Comparison of ENCODE assay signal across 8 cellular contexts in genomic region chr6:105137388-105137787, GRCh38. TPM values are rescaled to one million over a fixed set of nuclear protein-coding genes. Genes with fewer than 3 reads are reported as not detected.
DNase-seq lines count a peak whose midpoint lies in the region; ATAC-seq and TF ChIP-seq lines count a peak whose summit lies in the region.

No MANE protein-coding gene starts in this region.

- peaks cover 80% of the 10 kb centered on the region for H3K27me3 Mint-ChIP-seq in activated naive CD8-positive, alpha-beta T cell treated with anti-CD3 and anti-CD28 coated beads, Interleukin-2, amount 10 ng/mL, durations not matched to agents 7 days and 5 days

- no peaks in the 10 kb centered on the region for H3F3A ChIP-seq in SK-N-SH (replicated peaks; ENCODE audit: insufficient read depth)

- no peak for TF ChIP-seq RAD21 in SK-N-SH (IDR thresholded peaks at IDR 0.05; ENCODE audit: low read length)

- peaks cover 0 to 4% of the 10 kb centered on the region in 2 experiments for H3K36me3 ChIP-seq in SK-N-SH (replicated peaks in 1 of 2; ENCODE audit: control insufficient read depth in 1 of 2, insufficient read depth in 2 of 2, low read length in 1 of 2)

- H3K36me3 Mint-ChIP-seq in activated naive CD8-positive, alpha-beta T cell treated with anti-CD3 and anti-CD28 coated beads, Interleukin-2, amount 10 ng/mL, durations not matched to agents 7 days and 5 days: no peaks in the 10 kb centered on the region
- no peaks in the 10 kb centered on the region for H3K36me3 Mint-ChIP-seq in stimulated activated effector memory CD8-positive, alpha-beta T cell treated with anti-CD3 and anti-CD28 coated beads, Interleukin-12 subunit alpha, Interleukin-12 subunit beta, amount 100 ng/mL, for 72 hours

- H3K9me3 ChIP-seq in SK-N-SH: no peaks in the 10 kb centered on the region
- no peaks in the 10 kb centered on the region for H3K9me3 ChIP-seq in iPS-18c (ENCODE audit: control insufficient read depth, insufficient read depth, low read length)

- H3K27me3 ChIP-seq in SK-N-SH (ENCODE audit: insufficient read depth): no peaks in the 10 kb centered on the region

- CTCF ChIA-PET in SK-N-SH (lab: Yijun Ruan, JAX): interaction anchor here (1.2 to 2.0 kb wide), 8 partner anchors 10 to 226 kb away, joined by 3 to 10 read pairs (median 6); no protein-coding TSS in a partner anchor

- no peak overlapping the region for H3K27ac Mint-ChIP-seq in activated naive CD8-positive, alpha-beta T cell treated with anti-CD3 and anti-CD28 coated beads, Interleukin-2, amount 10 ng/mL, durations not matched to agents 7 days and 5 days
- H3K27ac Mint-ChIP-seq in stimulated activated effector memory CD8-positive, alpha-beta T cell treated with anti-CD3 and anti-CD28 coated beads, Interleukin-12 subunit alpha, Interleukin-12 subunit beta, amount 100 ng/mL, for 72 hours: no peak overlapping the region

- peaks cover 28% of the 10 kb centered on the region for H3K79me2 ChIP-seq in SK-N-SH (ENCODE audit: insufficient read depth)

- TF ChIP-seq EP300 in SK-N-SH (IDR thresholded peaks at IDR 0.05; ENCODE audit: borderline replicate concordance in 1 of 2, low read depth in 1 of 2, low read length in 1 of 2): no peak

- H3K9me2 ChIP-seq in SK-N-SH: no peaks in the 10 kb centered on the region

- peaks cover 5% of the 10 kb centered on the region for H3K4me1 Mint-ChIP-seq in activated naive CD8-positive, alpha-beta T cell treated with anti-CD3 and anti-CD28 coated beads, Interleukin-2, amount 10 ng/mL, durations not matched to agents 7 days and 5 days
- peaks cover 6% of the 10 kb centered on the region for H3K4me1 Mint-ChIP-seq in stimulated activated effector memory CD8-positive, alpha-beta T cell treated with anti-CD3 and anti-CD28 coated beads, Interleukin-12 subunit alpha, Interleukin-12 subunit beta, amount 100 ng/mL, for 72 hours

- H3K9ac ChIP-seq in SK-N-SH: peak overlapping the region; percentile 75; the same call in 1 of the 2 replicates

- peak overlapping the region; percentile 92 for H3K4me2 ChIP-seq in SK-N-SH

- H4K20me1 ChIP-seq in SK-N-SH (ENCODE audit: insufficient read depth): no peaks in the 10 kb centered on the region

- H3K4me1 ChIP-seq in SK-N-SH (ENCODE audit: control insufficient read depth in 1 of 2, insufficient read depth in 2 of 2, low read depth in 1 of 2, low read length in 1 of 2): peaks cover 0 to 8% of the 10 kb centered on the region in 2 experiments; a peak in 2 of 4 replicates

- H3K9me3 Mint-ChIP-seq in activated naive CD8-positive, alpha-beta T cell treated with anti-CD3 and anti-CD28 coated beads, Interleukin-2, amount 10 ng/mL, durations not matched to agents 7 days and 5 days: no peaks in the 10 kb centered on the region
- H3K9me3 Mint-ChIP-seq in stimulated activated effector memory CD8-positive, alpha-beta T cell treated with anti-CD3 and anti-CD28 coated beads, Interleukin-12 subunit alpha, Interleukin-12 subunit beta, amount 100 ng/mL, for 72 hours: no peaks in the 10 kb centered on the region

- H3K27ac ChIP-seq in SK-N-SH (ENCODE audit: low read depth in 2 of 2, low read length in 1 of 2): peak overlapping the region; percentile 42 to 82; a peak in 2 of 4 replicates

- 10% methylated on average over 27 of the region's 32 CpGs for WGBS in SK-N-SH (ENCODE audit: low lambda C conversion rate)

- DNase-seq in SK-N-SH: peak; percentile 61
- no peak for DNase-seq in activated naive CD8-positive, alpha-beta T cell treated with anti-CD3 and anti-CD28 coated beads, Interleukin-2, amount 10 ng/mL, durations not matched to agents 7 days and 5 days
- DNase-seq in stimulated activated effector memory CD8-positive, alpha-beta T cell treated with anti-CD3 and anti-CD28 coated beads, Interleukin-12 subunit alpha, Interleukin-12 subunit beta, amount 100 ng/mL, for 72 hours (ENCODE audit: low spot score in 2 of 2): no peak
- no peak for DNase-seq in activated CD8-positive, alpha-beta memory T cell treated with anti-CD3 and anti-CD28 coated beads for 24 hours
- no peak for DNase-seq in erythroblast (lab: John Stamatoyannopoulos, UW)

- POLR2A ChIA-PET in SK-N-SH (lab: Yijun Ruan, JAX): no interaction called here
- POLR2A ChIA-PET in activated naive CD8-positive, alpha-beta T cell treated with anti-CD3 and anti-CD28 coated beads, Interleukin-2, amount 10 ng/mL, durations not matched to agents 7 days and 5 days (lab: Charles Lee): no interaction called here

- peak overlapping the region; percentile 98 for H2AFZ ChIP-seq in SK-N-SH (ENCODE audit: low read depth)

- H3K4me3 ChIP-seq in SK-N-SH (ENCODE audit: low read depth in 2 of 2, low read length in 1 of 2) (peak overlapping the region; percentile 85 to 90), iPS-18c (ENCODE audit: insufficient read depth, low read depth, low read length) (peak overlapping the region; percentile 62)

- TF ChIP-seq CTCF in SK-N-SH (IDR thresholded peaks at IDR 0.05): no peak

- no peak for ATAC-seq in SK-N-SH treated with all-trans-retinoic acid at 6 μM for 48 hours
- ATAC-seq in activated naive CD8-positive, alpha-beta T cell treated with anti-CD3 and anti-CD28 coated beads, Interleukin-2, amount 10 ng/mL, durations not matched to agents 7 days and 5 days (ENCODE audit: low read depth): no peak
- ATAC-seq in stimulated activated effector memory CD8-positive, alpha-beta T cell treated with anti-CD3 and anti-CD28 coated beads, Interleukin-12 subunit alpha, Interleukin-12 subunit beta, amount 100 ng/mL, for 72 hours: no peak
- no peak for ATAC-seq in GM18873 (IDR thresholded peaks at IDR 0.05; ENCODE audit: low FRiP score, unreplicated experiment)

- TF ChIP-seq POLR2A in erythroblast (IDR thresholded peaks at IDR 0.05; ENCODE audit: low read length): no peak

- H3K4me3 Mint-ChIP-seq in activated naive CD8-positive, alpha-beta T cell treated with anti-CD3 and anti-CD28 coated beads, Interleukin-2, amount 10 ng/mL, durations not matched to agents 7 days and 5 days: peak overlapping the region; percentile 59
- H3K4me3 Mint-ChIP-seq in stimulated activated effector memory CD8-positive, alpha-beta T cell treated with anti-CD3 and anti-CD28 coated beads, Interleukin-12 subunit alpha, Interleukin-12 subunit beta, amount 100 ng/mL, for 72 hours: peak overlapping the region; percentile 65

TF ChIP-seq in SK-N-SH, 30 proteins besides CTCF, POLR2A, EP300 and RAD21:
- TF ChIP-seq, protein P1, sequence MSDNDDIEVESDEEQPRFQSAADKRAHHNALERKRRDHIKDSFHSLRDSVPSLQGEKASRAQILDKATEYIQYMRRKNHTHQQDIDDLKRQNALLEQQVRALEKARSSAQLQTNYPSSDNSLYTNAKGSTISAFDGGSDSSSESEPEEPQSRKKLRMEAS (IDR thresholded peaks at IDR 0.05; ENCODE audit: low read depth): 0 out of 2 replicates have a peak, but pooled peaks have one; percentile 20
- no peak for TF ChIP-seq EZH2phosphoT487 (IDR thresholded peaks at IDR 0.05; ENCODE audit: borderline replicate concordance, low read depth)

TF ChIP-seq in SK-N-SH treated with all-trans-retinoic acid at 6 μM for 48 hours, 23 proteins besides CTCF, POLR2A, EP300 and RAD21:
- TF ChIP-seq CSRNP3 (CRISPR knock-in tag; IDR thresholded peaks at IDR 0.05): no peak
- TF ChIP-seq GLIS3 (CRISPR knock-in tag; IDR thresholded peaks at IDR 0.05): no peak
- TF ChIP-seq BACH2 (CRISPR knock-in tag; IDR thresholded peaks at IDR 0.05; ENCODE audit: borderline replicate concordance): no peak
- no peak for TF ChIP-seq ESRRG (CRISPR knock-in tag; IDR thresholded peaks at IDR 0.05)
- TF ChIP-seq, protein P2, sequence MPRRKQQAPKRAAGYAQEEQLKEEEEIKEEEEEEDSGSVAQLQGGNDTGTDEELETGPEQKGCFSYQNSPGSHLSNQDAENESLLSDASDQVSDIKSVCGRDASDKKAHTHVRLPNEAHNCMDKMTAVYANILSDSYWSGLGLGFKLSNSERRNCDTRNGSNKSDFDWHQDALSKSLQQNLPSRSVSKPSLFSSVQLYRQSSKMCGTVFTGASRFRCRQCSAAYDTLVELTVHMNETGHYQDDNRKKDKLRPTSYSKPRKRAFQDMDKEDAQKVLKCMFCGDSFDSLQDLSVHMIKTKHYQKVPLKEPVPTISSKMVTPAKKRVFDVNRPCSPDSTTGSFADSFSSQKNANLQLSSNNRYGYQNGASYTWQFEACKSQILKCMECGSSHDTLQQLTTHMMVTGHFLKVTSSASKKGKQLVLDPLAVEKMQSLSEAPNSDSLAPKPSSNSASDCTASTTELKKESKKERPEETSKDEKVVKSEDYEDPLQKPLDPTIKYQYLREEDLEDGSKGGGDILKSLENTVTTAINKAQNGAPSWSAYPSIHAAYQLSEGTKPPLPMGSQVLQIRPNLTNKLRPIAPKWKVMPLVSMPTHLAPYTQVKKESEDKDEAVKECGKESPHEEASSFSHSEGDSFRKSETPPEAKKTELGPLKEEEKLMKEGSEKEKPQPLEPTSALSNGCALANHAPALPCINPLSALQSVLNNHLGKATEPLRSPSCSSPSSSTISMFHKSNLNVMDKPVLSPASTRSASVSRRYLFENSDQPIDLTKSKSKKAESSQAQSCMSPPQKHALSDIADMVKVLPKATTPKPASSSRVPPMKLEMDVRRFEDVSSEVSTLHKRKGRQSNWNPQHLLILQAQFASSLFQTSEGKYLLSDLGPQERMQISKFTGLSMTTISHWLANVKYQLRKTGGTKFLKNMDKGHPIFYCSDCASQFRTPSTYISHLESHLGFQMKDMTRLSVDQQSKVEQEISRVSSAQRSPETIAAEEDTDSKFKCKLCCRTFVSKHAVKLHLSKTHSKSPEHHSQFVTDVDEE (CRISPR knock-in tag; IDR thresholded peaks at IDR 0.05): no peak
- no peak for TF ChIP-seq SNAI2 (CRISPR knock-in tag; IDR thresholded peaks at IDR 0.05)
TF ChIP-seq in SK-N-SH treated with all-trans-retinoic acid at 6 μM for 48 hours: peak in this region for 0.

RNA-seq across cellular contexts. Expression of gene POPDC3, which starts 42.4 kb away (rescaled TPM):
- 19.0 and 21.3 TPM in 2 replicates for polyA plus RNA-seq in SK-N-SH (2012; rRNA removed)
- 30.6 and 38.1 TPM in 2 replicates for polyA plus RNA-seq in SK-N-SH (2012; cell fraction: cytosol; rRNA removed)
- polyA plus RNA-seq in SK-N-SH (2012; cell fraction: nucleus; rRNA removed): 8.3 and 15.8 TPM in 2 replicates
- total RNA-seq in activated naive CD8-positive, alpha-beta T cell treated with anti-CD3 and anti-CD28 coated beads, Interleukin-2, amount 10 ng/mL, durations not matched to agents 7 days and 5 days: not detected
